8 cellular contexts compared by ENCODE assay signal in the genomic region with DNA sequence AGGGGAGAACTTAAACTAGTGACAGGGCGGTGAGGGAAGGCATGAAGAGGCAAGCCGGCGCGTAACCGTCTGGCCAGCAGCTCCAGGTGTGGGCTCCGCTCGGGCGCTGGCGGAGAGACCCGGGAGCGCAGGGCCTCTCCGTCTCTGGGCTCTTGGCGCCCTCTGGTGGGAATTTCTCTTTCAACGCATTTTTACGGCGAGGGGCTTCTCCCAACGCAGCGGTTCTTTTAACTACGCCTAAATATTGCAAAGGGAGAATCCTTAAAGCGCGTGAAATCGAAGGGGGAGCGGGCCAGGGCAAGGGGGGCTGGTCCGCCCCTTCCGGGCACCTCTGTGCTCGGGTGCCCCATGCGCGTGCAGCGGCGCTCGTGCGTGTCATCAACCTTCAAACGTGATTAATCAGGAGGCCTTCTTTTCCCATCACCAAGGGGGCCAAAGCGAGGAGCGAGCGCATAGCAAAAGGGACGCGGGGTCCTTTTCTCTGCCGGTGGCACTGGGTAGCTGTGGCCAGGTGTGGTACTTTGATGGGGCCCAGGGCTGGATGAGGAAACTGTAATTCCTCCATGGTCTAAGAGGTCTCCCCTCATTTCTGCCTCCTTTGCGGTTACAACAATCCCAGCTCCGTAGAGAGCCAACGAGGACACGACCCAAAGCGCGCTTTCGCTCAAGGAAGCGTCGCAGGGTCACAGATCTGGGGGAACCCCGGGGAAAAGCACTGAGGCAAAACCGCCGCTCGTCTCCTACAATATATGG. TPM values are rescaled to one million over a fixed set of nuclear protein-coding genes. Genes with fewer than 3 reads are reported as not detected.
DNase-seq lines count a peak whose midpoint lies in the region; ATAC-seq, FAIRE-seq and TF ChIP-seq lines count a peak whose summit lies in the region.

No MANE protein-coding gene starts in this region.

- 4% methylated on average over 51 of the region's 52 CpGs for WGBS in GM12878 (ENCODE audit: insufficient coverage, insufficient replicate concordance, low lambda C conversion rate, missing lambda C conversion rate)
- under 1% methylated on average over 48 of the region's 52 CpGs for WGBS in smooth muscle cell (ENCODE audit: low lambda C conversion rate)

- H3K4me1 ChIP-seq in GM12878 (ENCODE audit: control insufficient read depth, insufficient read depth, low read length) (peaks cover 11% of the 10 kb centered on the region), smooth muscle cell (ENCODE audit: low read depth) (peaks cover 45% of the 10 kb centered on the region)

- peak overlapping the region; percentile 91 for H3K4me2 ChIP-seq in GM12878 (ENCODE audit: control insufficient read depth, insufficient read depth)
- peak overlapping the region; percentile 95 for H3K4me2 ChIP-seq in smooth muscle cell

- H3K9me3 ChIP-seq in T-helper 17 cell (ENCODE audit: control insufficient read depth, low read length, poor library complexity, severe bottlenecking) (no peaks in the 10 kb centered on the region), GM12878 (replicated peaks; ENCODE audit: control insufficient read depth, insufficient read depth, low read length) (no peaks in the 10 kb centered on the region; the same call in 2 of the 3 replicates), smooth muscle cell (replicated peaks; ENCODE audit: low read depth) (no peaks in the 10 kb centered on the region)

- peak overlapping the region; percentile 58 for H2AFZ ChIP-seq in GM12878 (ENCODE audit: control insufficient read depth, low read depth, low read length)
- no peak overlapping the region for H2AFZ ChIP-seq in smooth muscle cell (ENCODE audit: low read depth)

- intact Hi-C loops in GM12878 (cut with micrococcal nuclease; ENCODE audit: unreplicated experiment), result loop anchor here (1.0 to 10.0 kb wide), 6 partner anchors 331 to 884 kb away; no protein-coding TSS in a partner anchor

- SMC1A ChIA-PET in GM12878 (lab: Charles Lee; ENCODE audit: uncharacterized antibody, unreplicated experiment), result interaction anchor here (0.6 to 8.5 kb wide), 15 partner anchors 57 to 587 kb away, joined by 3 to 53 read pairs (median 4); partner anchors contain the start of gene SP5

- H3K4me3 Mint-ChIP-seq in T-helper 17 cell, result peak overlapping the region; percentile 88

- CTCF ChIA-PET in GM12878 (lab: Yijun Ruan, JAX), result interaction anchor here (0.6 to 6.4 kb wide), 36 partner anchors 9 to 884 kb away, joined by 3 to 67 read pairs (median 4); partner anchors contain the start of gene ERICH2

- H3K79me2 ChIP-seq in GM12878 (ENCODE audit: control insufficient read depth, insufficient read depth, low read length) (no peaks in the 10 kb centered on the region), smooth muscle cell (ENCODE audit: low read depth) (no peaks in the 10 kb centered on the region)

- H3K9ac ChIP-seq in GM12878 (ENCODE audit: control insufficient read depth, insufficient read depth, low read length) (no peak overlapping the region), smooth muscle cell (ENCODE audit: low read depth) (no peak overlapping the region)

- TF ChIP-seq RAD21 in GM12878 (IDR thresholded peaks at IDR 0.05; ENCODE audit: insufficient read depth, low read depth, low read length), result peak; percentile 80

- DNase-seq in AG08395 (ENCODE audit: low spot score), result peak; percentile 60
- DNase-seq in NCI-H146 treated with DMSO at 0.1 percent for 48 hours (lab: John Stamatoyannopoulos, UW; ENCODE audit: unreplicated experiment), result peak; percentile 62
- DNase-seq in T-helper 17 cell, result peak in 2 of 3 donors; percentile 34 to 53
- DNase-seq in GM12878 (ENCODE audit: low read depth, low spot score), result no peak
- peak; percentile 84 for DNase-seq in iPS-NIHi11 (ENCODE audit: low spot score)
- DNase-seq in smooth muscle cell (lab: John Stamatoyannopoulos, UW; ENCODE audit: unreplicated experiment), result no peak

- peak; percentile 86 for FAIRE-seq in GM12878 (lab: Jason Lieb, UNC)

- RAD21 ChIA-PET in GM12878 (lab: Charles Lee; ENCODE audit: unreplicated experiment), result interaction anchor here (0.6 to 5.7 kb wide), 16 partner anchors 45 to 881 kb away, joined by 3 to 36 read pairs (median 5); partner anchors contain the start of gene ERICH2

- peaks cover 71% of the 10 kb centered on the region for H3K27me3 Mint-ChIP-seq in T-helper 17 cell

- POLR2A ChIA-PET in GM12878 (lab: Charles Lee), result no interaction called here

- H3K27ac ChIP-seq in GM12878 (ENCODE audit: control insufficient read depth, insufficient read depth) (no peak overlapping the region), smooth muscle cell (ENCODE audit: low read depth) (no peak overlapping the region)

- TF ChIP-seq CTCF in GM12878 (IDR thresholded peaks at IDR 0.05 in 2 of 3, conservative IDR thresholded peaks at IDR 0.05 in 1 of 3; ENCODE audit: control insufficient read depth in 2 of 3, extremely low read depth in 1 of 3, insufficient read depth in 1 of 3, low read depth in 3 of 3, low read length in 3 of 3) (peak; percentile 65 to 79 (median 78)), smooth muscle cell (IDR thresholded peaks at IDR 0.05; ENCODE audit: borderline replicate concordance, insufficient read depth, poor library complexity, severe bottlenecking) (peak; percentile 84)

- peaks cover 6% of the 10 kb centered on the region for H3K36me3 Mint-ChIP-seq in T-helper 17 cell (ENCODE audit: low read depth)

- peaks cover 5 to 34% of the 10 kb centered on the region in 2 experiments for H3K27me3 ChIP-seq in GM12878 (replicated peaks in 1 of 2; ENCODE audit: control insufficient read depth in 2 of 2, insufficient read depth in 2 of 2, low read length in 1 of 2)
- peaks cover 82% of the 10 kb centered on the region for H3K27me3 ChIP-seq in smooth muscle cell (ENCODE audit: low read depth)

- ATAC-seq in GM19023 (IDR thresholded peaks at IDR 0.05; ENCODE audit: unreplicated experiment) (peak; percentile 51), T-helper 17 cell (peak; percentile 64), GM12878 (peak; percentile 75), HG02763 (IDR thresholded peaks at IDR 0.05; ENCODE audit: unreplicated experiment) (no peak)

- H3K4me1 Mint-ChIP-seq in T-helper 17 cell, result peaks cover 32% of the 10 kb centered on the region

- TF ChIP-seq EP300 in GM12878 (IDR thresholded peaks at IDR 0.05; ENCODE audit: borderline replicate concordance in 1 of 2, control insufficient read depth in 1 of 2, low read depth in 2 of 2, low read length in 2 of 2), result no peak

- H3K4me3 ChIP-seq in GM12878, result peak overlapping the region; percentile 54
- H3K4me3 ChIP-seq in smooth muscle cell, result peak overlapping the region; percentile 43

- H4K20me1 ChIP-seq in GM12878 (ENCODE audit: control insufficient read depth, insufficient read depth), result 0 out of 2 replicates have a peak, but pooled peaks cover 4% of the 10 kb centered on the region
- no peaks in the 10 kb centered on the region for H4K20me1 ChIP-seq in smooth muscle cell (ENCODE audit: low read depth)

- no TSS peak for BruUV-seq in GM12878 (replicated peaks; lab: Mats Ljungman, UMichigan)

- H3K27ac Mint-ChIP-seq in T-helper 17 cell, result peak overlapping the region; percentile 60

- no peaks in the 10 kb centered on the region for H3F3A ChIP-seq in smooth muscle cell (ENCODE audit: low read depth)

- TF ChIP-seq POLR2A in GM12878 (IDR thresholded peaks at IDR 0.05; ENCODE audit: low read depth, low read length), result no peak

- H3K36me3 ChIP-seq in GM12878 (ENCODE audit: control insufficient read depth in 2 of 2, insufficient read depth in 2 of 2, low read length in 1 of 2), result no peaks in the 10 kb centered on the region
- H3K36me3 ChIP-seq in smooth muscle cell (ENCODE audit: low read depth), result no peaks in the 10 kb centered on the region

- in situ Hi-C loops in GM12878 (cut with MboI), result loop anchor here (5.0 kb wide), 1 partner anchor 884 kb away; no protein-coding TSS in a partner anchor

TF ChIP-seq in GM12878, 131 proteins besides CTCF, POLR2A, EP300 and RAD21 (continues in another document):
- peak; percentile 63 for TF ChIP-seq SMC3 (IDR thresholded peaks at IDR 0.05; ENCODE audit: borderline replicate concordance, low read length)

RNA-seq across cellular contexts. Expression of gene GAD1, which starts 0.8 kb away (rescaled TPM):
- total RNA-seq in T-helper 17 cell (not detected), GM12878 (2014; rRNA removed) (0.23 and 0.44 TPM in 2 replicates), GM12878 (2014; rRNA removed; fragmentation: Illumina TruSeq; extraction: Trizol) (0.04 and 0.18 TPM in 2 replicates), GM12878 (2021) (0.43 and 0.62 TPM in 2 replicates), smooth muscle cell (0.27 and 1.0 TPM in 2 replicates)
- 13.6 and 16.1 TPM in 2 replicates for total RNA-seq in GM12878 (2013; cell fraction: nucleolus; rRNA removed)
- 0.75 TPM for polyA plus RNA-seq in GM12878 (2011; ENCODE audit: low read depth)
- polyA plus RNA-seq in GM12878 (2011; rRNA removed) (2.8 and 3.4 TPM in 2 replicates), GM12878 (2014; fragmentation: Illumina TruSeq; extraction: Trizol) (0.05 and 0.22 TPM in 2 replicates), GM12878 (2014; fragmentation: Nextera tagmentation; extraction: Ambion mirVana) (under 1 TPM; 0.06 to 0.07 TPM), GM12878 (2014; rRNA removed) (0.04 and 1.1 TPM in 2 replicates), GM12878 (2016; fragmentation: Nextera tagmentation; extraction: Ambion mirVana) (1 to 10 TPM in 1 of 2 experiments, under 1 TPM in 1; 0.78 to 1.1 TPM), smooth muscle cell (0.11 TPM in 1 of 2 replicates, not detected in the other)
- polyA plus RNA-seq in GM12878 (2011; cell fraction: cytosol; rRNA removed), result 3.1 and 3.7 TPM in 2 replicates
- polyA plus RNA-seq in GM12878 (2011; cell fraction: nucleus; rRNA removed), result 10.4 and 10.9 TPM in 2 replicates
- 1.7 and 2.1 TPM in 2 replicates for polyA plus RNA-seq in GM12878 (2012)
- polyA minus RNA-seq in GM12878 (2011; rRNA and poly(A)+ RNA removed), result 1.7 and 3.1 TPM in 2 replicates
- 1.2 and 1.9 TPM in 2 replicates for polyA minus RNA-seq in GM12878 (2011; cell fraction: cytosol; rRNA and poly(A)+ RNA removed)
- polyA minus RNA-seq in GM12878 (2011; cell fraction: nucleus; rRNA and poly(A)+ RNA removed), result 2.4 and 2.7 TPM in 2 replicates

RNA-seq across cellular contexts. Expression of gene ERICH2, which starts 45.7 kb away (rescaled TPM):
- total RNA-seq in T-helper 17 cell, result not detected
- total RNA-seq in GM12878 (2013; cell fraction: nucleolus; rRNA removed), result not detected in 2 replicates
- not detected in 2 replicates for total RNA-seq in GM12878 (2014; rRNA removed)
- not detected in 2 replicates for total RNA-seq in GM12878 (2014; rRNA removed; fragmentation: Illumina TruSeq; extraction: Trizol)
- not detected in 2 replicates for total RNA-seq in GM12878 (2021)
- polyA plus RNA-seq in GM12878 (2011; ENCODE audit: low read depth), result not detected
- 0.33 TPM in 1 of 2 replicates, not detected in the other for polyA plus RNA-seq in GM12878 (2011; rRNA removed)
- not detected in 2 replicates for polyA plus RNA-seq in GM12878 (2011; cell fraction: cytosol; rRNA removed)
- not detected in 2 replicates for polyA plus RNA-seq in GM12878 (2011; cell fraction: nucleus; rRNA removed)
- not detected in 2 replicates for polyA plus RNA-seq in GM12878 (2012)
- not detected in 2 replicates for polyA plus RNA-seq in GM12878 (2014; fragmentation: Illumina TruSeq; extraction: Trizol)
- not detected for polyA plus RNA-seq in GM12878 (2014; fragmentation: Nextera tagmentation; extraction: Ambion mirVana)
- not detected in 2 replicates for polyA plus RNA-seq in GM12878 (2014; rRNA removed)
- not detected for polyA plus RNA-seq in GM12878 (2016; fragmentation: Nextera tagmentation; extraction: Ambion mirVana)
- polyA minus RNA-seq in GM12878 (2011; rRNA and poly(A)+ RNA removed), result not detected in 2 replicates
- polyA minus RNA-seq in GM12878 (2011; cell fraction: cytosol; rRNA and poly(A)+ RNA removed), result not detected in 2 replicates
- polyA minus RNA-seq in GM12878 (2011; cell fraction: nucleus; rRNA and poly(A)+ RNA removed), result not detected in 2 replicates
- not detected in 2 replicates for total RNA-seq in smooth muscle cell
- polyA plus RNA-seq in smooth muscle cell, result 0.97 and 1.3 TPM in 2 replicates

Comparison
In these comparisons a context has a peak if more than half of its experiments do, and no peak if none do; other contexts are left out.
1. DNase-seq: peak in AG08395 (single experiment), NCI-H146 treated with DMSO at 0.1 percent for 48 hours (single experiment), T-helper 17 cell (2 of 3) and iPS-NIHi11 (single experiment); none in GM12878 (single experiment) and smooth muscle cell (single experiment).